Comparison of ENCODE assay signal across 8 cellular contexts in genomic region chr18:50307738-50308470, GRCh38. TPM values are rescaled to one million over a fixed set of nuclear protein-coding genes. Genes with fewer than 3 reads are reported as not detected.
DNase-seq lines count a peak whose midpoint lies in the region; ATAC-seq, FAIRE-seq and TF ChIP-seq lines count a peak whose summit lies in the region.

No MANE protein-coding gene starts in this region.

- WGBS in hepatocyte (ENCODE audit: low lambda C conversion rate, missing lambda C conversion rate): 15% methylated on average over 26 of the region's 26 CpGs
- 6 to 8% methylated on average over 26 of the region's 26 CpGs for whole genome bisulfite sequencing in aorta, 2 donors

- no peaks in the 10 kb centered on the region for H3K79me2 ChIP-seq in astrocyte (ENCODE audit: insufficient read depth, low read length)
- H3K79me2 ChIP-seq in hepatocyte: no peaks in the 10 kb centered on the region

- H3K27ac Mint-ChIP-seq in astrocyte (ENCODE audit: unreplicated experiment): peak overlapping the region; percentile 9

- peak; percentile 64 for TF ChIP-seq POLR2A in GM15510 (IDR thresholded peaks at IDR 0.05; ENCODE audit: borderline replicate concordance, extremely low read depth, insufficient read length)

- H3K4me3 ChIP-seq in astrocyte (ENCODE audit: insufficient read depth, low read depth, low read length) (peak overlapping the region; percentile 60), hepatocyte (peak overlapping the region; percentile 53), aorta (ENCODE audit: low read length in 2 of 2) (peak overlapping the region; percentile 21 to 33)

- H3K9me3 ChIP-seq in astrocyte (ENCODE audit: insufficient read depth, low read depth, low read length): no peaks in the 10 kb centered on the region
- no peaks in the 10 kb centered on the region for H3K9me3 ChIP-seq in hepatocyte (ENCODE audit: low read depth)
- H3K9me3 ChIP-seq in aorta (ENCODE audit: control insufficient read depth, low read length): no peaks in the 10 kb centered on the region

- DNase-seq in NCI-H187 (lab: John Stamatoyannopoulos, UW) (peak; percentile 35 to 76), T-helper 2 cell (peak; percentile 61 to 95 (median 82)), astrocyte (ENCODE audit: low read depth) (peak; percentile 78), hepatocyte (ENCODE audit: low spot score) (peak; percentile 95), renal cortical epithelial cell (ENCODE audit: low read depth) (peak; percentile 89), aorta (peak; percentile 95 to 96)

- no peaks in the 10 kb centered on the region for H4K20me1 ChIP-seq in astrocyte (ENCODE audit: insufficient read depth, low read length)
- H4K20me1 ChIP-seq in hepatocyte (ENCODE audit: insufficient read depth, poor library complexity, severe bottlenecking): no peaks in the 10 kb centered on the region

- H2AFZ ChIP-seq in astrocyte (ENCODE audit: low read depth, low read length) (peak overlapping the region; percentile 79), hepatocyte (peak overlapping the region; percentile 80)

- H3K27ac ChIP-seq in astrocyte (ENCODE audit: low read depth, low read length): no peak overlapping the region
- peak overlapping the region; percentile 17 for H3K27ac ChIP-seq in hepatocyte
- H3K27ac ChIP-seq in aorta (ENCODE audit: low read depth in 1 of 2, low read length in 2 of 2): no peak overlapping the region

- H3K36me3 ChIP-seq in astrocyte (ENCODE audit: insufficient read depth, low read length) (no peaks in the 10 kb centered on the region), hepatocyte (replicated peaks; ENCODE audit: insufficient read depth, low read depth) (no peaks in the 10 kb centered on the region), aorta (ENCODE audit: control insufficient read depth in 1 of 2, insufficient read depth in 2 of 2, low read length in 1 of 2) (no peaks in the 10 kb centered on the region)

- H3K36me3 Mint-ChIP-seq in astrocyte (ENCODE audit: low read depth, unreplicated experiment): no peaks in the 10 kb centered on the region

- H3K4me1 ChIP-seq in astrocyte (ENCODE audit: insufficient read depth, low read length) (peaks cover 5% of the 10 kb centered on the region), hepatocyte (ENCODE audit: insufficient read depth) (no peaks in the 10 kb centered on the region), aorta (ENCODE audit: control insufficient read depth in 1 of 2, insufficient read depth in 2 of 2, low read length in 2 of 2) (no peaks in the 10 kb centered on the region)

- peaks cover 20% of the 10 kb centered on the region for H3K27me3 Mint-ChIP-seq in astrocyte (ENCODE audit: low read depth, unreplicated experiment)

- H3K9ac ChIP-seq in astrocyte (ENCODE audit: low read length): no peak overlapping the region

- peak overlapping the region; percentile 84 for H3K4me2 ChIP-seq in astrocyte (ENCODE audit: low read length)
- H3K4me2 ChIP-seq in hepatocyte: peak overlapping the region; percentile 88

- peak overlapping the region; percentile 85 for H3K4me3 Mint-ChIP-seq in astrocyte (ENCODE audit: unreplicated experiment)

- peaks cover 6% of the 10 kb centered on the region for H3K9me3 Mint-ChIP-seq in astrocyte (ENCODE audit: unreplicated experiment)

- H3K9me2 ChIP-seq in hepatocyte (replicated peaks; ENCODE audit: insufficient read depth): no peaks in the 10 kb centered on the region

- ATAC-seq in HG02970 (IDR thresholded peaks at IDR 0.05; ENCODE audit: low FRiP score, unreplicated experiment) (peak; percentile 86), aorta (ENCODE audit: low FRiP score) (peak; percentile 95)

- intact Hi-C loops in aorta (cut with DNase I): no loop called here

- peak; percentile 37 for FAIRE-seq in astrocyte (lab: Jason Lieb, UNC)

- H3K4me1 Mint-ChIP-seq in astrocyte (ENCODE audit: low read depth, unreplicated experiment): peaks cover 5% of the 10 kb centered on the region

- peaks cover 2% of the 10 kb centered on the region for H3K27me3 ChIP-seq in astrocyte (ENCODE audit: insufficient read depth, low read length)
- no peaks in the 10 kb centered on the region for H3K27me3 ChIP-seq in hepatocyte
- peaks cover 0 to 2% of the 10 kb centered on the region in 2 donors for H3K27me3 ChIP-seq in aorta (ENCODE audit: control insufficient read depth in 1 of 2, insufficient read depth in 2 of 2, low read length in 1 of 2)

- TF ChIP-seq CTCF in astrocyte (IDR thresholded peaks at IDR 0.05; ENCODE audit: insufficient read depth, low read depth, low read length): no peak
- no peak for TF ChIP-seq CTCF in hepatocyte (IDR thresholded peaks at IDR 0.05; ENCODE audit: poor library complexity)

RNA-seq across cellular contexts. Expression of gene CXXC1, which starts 20.4 kb away (rescaled TPM):
- total RNA-seq in astrocyte (46.3 and 50.6 TPM in 2 replicates), hepatocyte (33.3 and 52.7 TPM in 2 replicates), renal cortical epithelial cell (24.5 and 61.1 TPM in 2 replicates), aorta (10 to 100 TPM; 54.3 to 74.0 TPM)
- polyA plus RNA-seq in hepatocyte (68.3 and 89.3 TPM in 2 replicates), aorta (100 to 1,000 TPM in 1 of 2 donors, 10 to 100 TPM in 1; 33.2 to 169 TPM)

RNA-seq across cellular contexts. Expression of gene MBD1, which starts 26.6 kb away (rescaled TPM):
- total RNA-seq in astrocyte: 62.8 and 74.4 TPM in 2 replicates
- 38.8 and 53.1 TPM in 2 replicates for total RNA-seq in hepatocyte
- 53.0 and 54.2 TPM in 2 replicates for polyA plus RNA-seq in hepatocyte
- total RNA-seq in renal cortical epithelial cell: 32.6 and 62.7 TPM in 2 replicates
- total RNA-seq in aorta: 10 to 100 TPM; 62.1 to 76.6 TPM
- polyA plus RNA-seq in aorta: 10 to 100 TPM; 24.4 to 58.3 TPM

RNA-seq across cellular contexts. Expression of gene CFAP53, which starts 41.6 kb away (rescaled TPM):
- 0.46 and 0.68 TPM in 2 replicates for total RNA-seq in astrocyte
- 0.24 and 0.50 TPM in 2 replicates for total RNA-seq in hepatocyte
- polyA plus RNA-seq in hepatocyte: 0.24 and 0.86 TPM in 2 replicates
- total RNA-seq in renal cortical epithelial cell: 0.35 and 2.2 TPM in 2 replicates
- under 1 TPM; 0.39 to 0.49 TPM for total RNA-seq in aorta
- under 1 TPM in 1 of 2 donors, not detected in 1; 0.61 TPM for polyA plus RNA-seq in aorta
